14 cellular contexts compared by ENCODE assay signal in genomic region chr2:128632491-128632780, GRCh38.
"Had no signal": no experiment of that assay in that cellular context is flagged by ENCODE, and none has a peak within 500 bp of the region (broad histone marks: within the 10 kb centered on the region; RNA-seq: fewer than 3 reads in every experiment).

No MANE protein-coding gene starts in this region.

- H3K36me3 Mint-ChIP-seq: naive thymus-derived CD4-positive, alpha-beta T cell; type B pancreatic cell had no signal

- H3K4me1 Mint-ChIP-seq: naive thymus-derived CD4-positive, alpha-beta T cell had no signal

- H3K27me3 ChIP-seq: brain microvascular endothelial cell had no signal

- ATAC-seq: naive thymus-derived CD4-positive, alpha-beta T cell had no signal

- H3K27ac Mint-ChIP-seq: dendritic cell treated with granulocyte-macrophage colony-stimulating factor and Interleukin-4, amounts not matched to agents 40 ng/mL and 50 ng/mL, for 4 days; type B pancreatic cell had no signal

- H3K36me3 ChIP-seq: brain microvascular endothelial cell had no signal

- DNase-seq: activated CD4-positive, alpha-beta T cell treated with anti-CD3 and anti-CD28 coated beads, Interleukin-2, amount 50 U/mL, for 4 hours; activated CD4-positive, CD25-positive, alpha-beta regulatory T cell treated with anti-CD3 and anti-CD28 coated beads, Interleukin-2, amount 50 U/mL, for 72 hours; activated CD8-positive, alpha-beta memory T cell treated with anti-CD3 and anti-CD28 coated beads, Interleukin-2, amount 50 U/mL, for 4 hours; activated naive CD4-positive, alpha-beta T cell; brain microvascular endothelial cell; cerebellar nuclear complex; erythroblast; mammary epithelial cell; right cardiac atrium; stimulated activated CD4-positive, alpha-beta T cell treated with anti-CD3 and anti-CD28 coated beads, Interleukin-1b, Interleukin-23, amount 100 ng/mL, for 48 hours; stimulated activated naive CD4-positive, alpha-beta T cell treated with Interleukin-2 at 50 U/mL for 16 hours had no signal

- H3K9me3 Mint-ChIP-seq: dendritic cell treated with granulocyte-macrophage colony-stimulating factor and Interleukin-4, amounts not matched to agents 40 ng/mL and 50 ng/mL, for 4 days; type B pancreatic cell had no signal

- H3K4me3 Mint-ChIP-seq: dendritic cell treated with granulocyte-macrophage colony-stimulating factor and Interleukin-4, amounts not matched to agents 40 ng/mL and 50 ng/mL, for 4 days; naive thymus-derived CD4-positive, alpha-beta T cell; type B pancreatic cell had no signal
